1 cellular context compared by ENCODE assay signal in the genomic region with DNA sequence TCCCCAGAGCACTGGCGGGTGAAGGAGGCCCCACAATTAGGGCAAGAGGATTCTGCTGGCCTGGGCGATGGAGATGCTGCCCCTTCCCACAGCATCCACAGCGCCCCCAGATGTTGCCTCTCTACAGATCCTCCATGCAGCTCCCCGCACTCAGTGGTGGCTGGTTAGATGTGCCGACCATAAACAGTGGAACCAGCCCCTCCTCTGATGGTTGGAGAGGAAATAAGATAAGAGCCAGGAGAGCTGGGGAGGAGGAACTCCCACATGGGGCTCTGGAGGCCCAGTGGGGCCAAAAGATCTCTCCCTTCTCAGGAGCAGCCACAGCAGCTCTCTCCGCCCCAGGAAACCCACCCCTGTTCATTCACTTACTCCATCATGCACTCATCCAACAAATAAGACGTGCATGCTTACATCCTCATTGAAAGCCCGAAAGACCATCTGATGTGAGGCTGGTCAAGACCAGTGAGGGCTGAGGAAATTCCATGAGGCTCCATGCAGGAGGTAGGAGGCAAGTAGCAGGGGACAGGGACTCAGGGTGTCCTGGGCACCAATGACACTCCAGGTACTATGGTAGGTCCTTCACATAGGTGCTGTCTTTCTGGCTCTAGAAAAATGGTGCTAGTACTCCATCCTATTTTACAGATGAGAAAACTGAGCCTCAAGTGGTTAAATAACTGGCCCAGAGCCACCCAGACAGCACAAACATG.
TF ChIP-seq lines count a peak whose summit lies in the region.

No MANE protein-coding gene starts in this region.

TF ChIP-seq in K562, 482 proteins besides CTCF, POLR2A, EP300 and RAD21 (continued from another document and continues in another):
- 0 out of 2 replicates have a peak, but pooled peaks have one; percentile 55 for TF ChIP-seq PHF21A (IDR thresholded peaks at IDR 0.05; ENCODE audit: borderline replicate concordance, low read depth)
- no peak for TF ChIP-seq CBX1 (IDR thresholded peaks at IDR 0.05; ENCODE audit: low read depth)
- peak; percentile 53; the same call in 1 of the 2 replicates for TF ChIP-seq SPI1 (IDR thresholded peaks at IDR 0.05; ENCODE audit: borderline replicate concordance, low read depth, low read length)
- TF ChIP-seq POLR2G (IDR thresholded peaks at IDR 0.05; ENCODE audit: low read depth, low read length): no peak
- TF ChIP-seq JUNB (CRISPR knock-in tag; conservative IDR thresholded peaks at IDR 0.05): no peak
- peak; percentile 86 for TF ChIP-seq RBM25 (IDR thresholded peaks at IDR 0.05; ENCODE audit: low read depth, low read length, severe bottlenecking)
- peak; percentile 35; the same call in 1 of the 2 replicates for TF ChIP-seq PHF8 (IDR thresholded peaks at IDR 0.05; ENCODE audit: borderline replicate concordance, low read length)
- TF ChIP-seq SIRT6 (IDR thresholded peaks at IDR 0.05; ENCODE audit: low read depth, low read length): no peak
- 0 out of 2 replicates have a peak, but pooled peaks have one; percentile 16 for TF ChIP-seq CXXC5 (CRISPR knock-in tag; IDR thresholded peaks at IDR 0.05)
- peak; percentile 80 for TF ChIP-seq DPF2 (IDR thresholded peaks at IDR 0.05)
- TF ChIP-seq ZNF717 (CRISPR knock-in tag; IDR thresholded peaks at IDR 0.05): no peak
- TF ChIP-seq, protein P1, sequence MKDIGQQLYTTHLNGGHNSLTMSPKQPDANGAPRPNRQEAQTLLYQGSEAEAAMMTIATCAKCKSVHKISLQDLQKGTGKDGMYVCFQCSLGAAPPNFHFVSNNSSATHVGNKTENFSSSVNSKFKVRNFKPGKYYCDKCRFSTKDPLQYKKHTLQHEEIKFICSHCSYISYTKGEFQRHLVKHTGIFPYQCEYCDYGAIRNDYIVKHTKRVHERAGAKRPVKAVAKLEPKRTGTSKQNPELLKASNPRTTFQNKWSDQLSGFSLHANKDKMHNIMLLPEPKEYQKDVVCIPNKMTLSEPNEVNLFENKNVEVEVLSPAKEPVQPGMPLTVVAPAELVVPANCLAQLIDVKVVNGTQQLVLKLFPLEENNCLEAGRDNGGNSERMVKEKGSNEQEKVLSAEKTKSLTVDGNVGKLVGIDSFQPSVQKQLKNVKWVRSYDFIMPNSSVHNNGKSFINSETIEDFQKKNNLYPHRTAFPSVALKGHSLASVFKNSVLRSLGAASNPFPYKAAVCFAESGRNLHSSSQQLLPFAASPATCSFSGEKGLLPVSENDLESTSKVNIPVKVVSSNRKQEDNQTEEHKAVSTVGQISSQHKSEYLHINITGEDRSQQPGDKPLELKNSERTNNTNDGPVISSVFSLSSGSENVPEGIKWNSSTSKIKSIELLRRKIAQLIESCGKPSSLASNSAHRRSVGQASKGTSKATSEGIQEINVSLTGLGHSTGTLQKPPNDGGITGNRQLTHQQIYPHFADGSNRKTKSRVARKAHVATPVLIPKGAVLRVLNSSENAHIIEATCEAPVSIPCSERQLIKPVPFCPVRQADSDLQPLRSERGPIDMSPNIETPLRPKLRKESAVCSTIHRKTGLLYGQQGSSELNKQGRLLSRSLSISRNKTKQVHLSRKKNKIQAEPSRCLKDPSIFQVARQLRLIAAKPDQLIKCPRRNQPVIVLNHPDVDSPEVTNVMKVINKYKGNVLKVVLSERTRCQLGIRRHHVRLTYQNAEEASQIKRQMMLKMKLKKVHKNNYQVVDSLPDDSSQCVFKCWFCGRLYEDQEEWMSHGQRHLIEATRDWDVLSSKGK (CRISPR knock-in tag; IDR thresholded peaks at IDR 0.05): no peak
- 0 out of 2 replicates have a peak, but pooled peaks have one; percentile 23 for TF ChIP-seq PATZ1 (CRISPR knock-in tag; IDR thresholded peaks at IDR 0.05; ENCODE audit: borderline replicate concordance)
- no peak for TF ChIP-seq RBBP5 (IDR thresholded peaks at IDR 0.05; ENCODE audit: borderline replicate concordance, insufficient read depth, low read length, poor library complexity, severe bottlenecking)
- peak; percentile 78; the same call in 1 of the 2 replicates for TF ChIP-seq RNF2 (IDR thresholded peaks at IDR 0.05)
- no peak for TF ChIP-seq ZNF766 (CRISPR knock-in tag; conservative IDR thresholded peaks at IDR 0.05)
- TF ChIP-seq SAFB2 (IDR thresholded peaks at IDR 0.05; ENCODE audit: borderline replicate concordance, low read depth, low read length, severe bottlenecking): no peak
- no peak for TF ChIP-seq RBM17 (IDR thresholded peaks at IDR 0.05; ENCODE audit: borderline replicate concordance, low read depth, low read length)
- no peak for TF ChIP-seq PCBP1 (IDR thresholded peaks at IDR 0.05; ENCODE audit: low read depth, low read length, poor library complexity, severe bottlenecking)
- TF ChIP-seq THRAP3 (IDR thresholded peaks at IDR 0.05; ENCODE audit: borderline replicate concordance): no peak
- no peak for TF ChIP-seq NR4A1 (CRISPR knock-in tag; IDR thresholded peaks at IDR 0.05)
- TF ChIP-seq NR4A1 (tag; IDR thresholded peaks at IDR 0.05): no peak
- peak; percentile 64; the same call in 1 of the 2 replicates for TF ChIP-seq ZNF740 (CRISPR knock-in tag; IDR thresholded peaks at IDR 0.05)
- TF ChIP-seq ZNF740 (tag; IDR thresholded peaks at IDR 0.05): no peak
- TF ChIP-seq BCLAF1 (IDR thresholded peaks at IDR 0.05; ENCODE audit: borderline replicate concordance in 1 of 2, control insufficient read depth in 1 of 2, low read depth in 2 of 2, low read length in 1 of 2): no peak
- peak in 1 of 2 experiments; percentile 46; a peak in 2 of 4 replicates for TF ChIP-seq HDAC1 (IDR thresholded peaks at IDR 0.05)
- no peak for TF ChIP-seq ARNT (IDR thresholded peaks at IDR 0.05)
- no peak for TF ChIP-seq ARHGAP35 (IDR thresholded peaks at IDR 0.05; ENCODE audit: partially characterized antibody)
- no peak for TF ChIP-seq PURB (CRISPR knock-in tag; IDR thresholded peaks at IDR 0.05; ENCODE audit: low read depth)
- TF ChIP-seq CBX5 (IDR thresholded peaks at IDR 0.05; ENCODE audit: borderline replicate concordance, low read depth): 0 out of 2 replicates have a peak, but pooled peaks have one; percentile 21
- TF ChIP-seq, protein P2, sequence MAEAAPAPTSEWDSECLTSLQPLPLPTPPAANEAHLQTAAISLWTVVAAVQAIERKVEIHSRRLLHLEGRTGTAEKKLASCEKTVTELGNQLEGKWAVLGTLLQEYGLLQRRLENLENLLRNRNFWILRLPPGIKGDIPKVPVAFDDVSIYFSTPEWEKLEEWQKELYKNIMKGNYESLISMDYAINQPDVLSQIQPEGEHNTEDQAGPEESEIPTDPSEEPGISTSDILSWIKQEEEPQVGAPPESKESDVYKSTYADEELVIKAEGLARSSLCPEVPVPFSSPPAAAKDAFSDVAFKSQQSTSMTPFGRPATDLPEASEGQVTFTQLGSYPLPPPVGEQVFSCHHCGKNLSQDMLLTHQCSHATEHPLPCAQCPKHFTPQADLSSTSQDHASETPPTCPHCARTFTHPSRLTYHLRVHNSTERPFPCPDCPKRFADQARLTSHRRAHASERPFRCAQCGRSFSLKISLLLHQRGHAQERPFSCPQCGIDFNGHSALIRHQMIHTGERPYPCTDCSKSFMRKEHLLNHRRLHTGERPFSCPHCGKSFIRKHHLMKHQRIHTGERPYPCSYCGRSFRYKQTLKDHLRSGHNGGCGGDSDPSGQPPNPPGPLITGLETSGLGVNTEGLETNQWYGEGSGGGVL (CRISPR knock-in tag; IDR thresholded peaks at IDR 0.05): no peak
- peak; percentile 85; the same call in 1 of the 2 replicates for TF ChIP-seq ZBTB7A (IDR thresholded peaks at IDR 0.05; ENCODE audit: borderline replicate concordance, control insufficient read depth, low read depth, low read length)
- no peak for TF ChIP-seq ELF2 (CRISPR knock-in tag; IDR thresholded peaks at IDR 0.05)
- peak; percentile 94 for TF ChIP-seq KLF16 (IDR thresholded peaks at IDR 0.05)
- no peak for TF ChIP-seq ARID3B (CRISPR knock-in tag; IDR thresholded peaks at IDR 0.05; ENCODE audit: borderline replicate concordance)
- TF ChIP-seq MAFG (tag; conservative IDR thresholded peaks at IDR 0.05): no peak
- no peak for TF ChIP-seq SNAPC5 (CRISPR knock-in tag; IDR thresholded peaks at IDR 0.05)
- no peak for TF ChIP-seq RBM14 (IDR thresholded peaks at IDR 0.05; ENCODE audit: borderline replicate concordance, insufficient read depth, low read depth, low read length)
- TF ChIP-seq DNMT1 (IDR thresholded peaks at IDR 0.05): no peak
- TF ChIP-seq ZNF134 (CRISPR knock-in tag; conservative IDR thresholded peaks at IDR 0.05): no peak
- no peak for TF ChIP-seq ZNF12 (CRISPR knock-in tag; IDR thresholded peaks at IDR 0.05)
- no peak for TF ChIP-seq FOS (IDR thresholded peaks at IDR 0.05; ENCODE audit: extremely low read depth, insufficient read length)
- TF ChIP-seq GATA2 (CRISPR knock-in tag; IDR thresholded peaks at IDR 0.05): no peak; the same call in none of the 2 replicates
- TF ChIP-seq GTF2A2 (tag; IDR thresholded peaks at IDR 0.05): no peak
- TF ChIP-seq ZNF184 (CRISPR knock-in tag; IDR thresholded peaks at IDR 0.05): no peak
- no peak for TF ChIP-seq TSHZ1 (CRISPR knock-in tag; IDR thresholded peaks at IDR 0.05)
- 0 out of 2 replicates have a peak, but pooled peaks have one; percentile 9 for TF ChIP-seq TCF3 (CRISPR knock-in tag; IDR thresholded peaks at IDR 0.05)
- peak; percentile 49; the same call in 1 of the 2 replicates for TF ChIP-seq ESRRA (IDR thresholded peaks at IDR 0.05; ENCODE audit: borderline replicate concordance, low read depth)
